ENCODE assay signal across 1 cellular context in genomic region chr6:35240838-35241801, GRCh38.
TF ChIP-seq lines count a peak whose summit lies in the region.

No MANE protein-coding gene starts in this region.

TF ChIP-seq in HepG2, 621 proteins besides CTCF, POLR2A, EP300 and RAD21 (continues in another document):
- TF ChIP-seq, protein P1, sequence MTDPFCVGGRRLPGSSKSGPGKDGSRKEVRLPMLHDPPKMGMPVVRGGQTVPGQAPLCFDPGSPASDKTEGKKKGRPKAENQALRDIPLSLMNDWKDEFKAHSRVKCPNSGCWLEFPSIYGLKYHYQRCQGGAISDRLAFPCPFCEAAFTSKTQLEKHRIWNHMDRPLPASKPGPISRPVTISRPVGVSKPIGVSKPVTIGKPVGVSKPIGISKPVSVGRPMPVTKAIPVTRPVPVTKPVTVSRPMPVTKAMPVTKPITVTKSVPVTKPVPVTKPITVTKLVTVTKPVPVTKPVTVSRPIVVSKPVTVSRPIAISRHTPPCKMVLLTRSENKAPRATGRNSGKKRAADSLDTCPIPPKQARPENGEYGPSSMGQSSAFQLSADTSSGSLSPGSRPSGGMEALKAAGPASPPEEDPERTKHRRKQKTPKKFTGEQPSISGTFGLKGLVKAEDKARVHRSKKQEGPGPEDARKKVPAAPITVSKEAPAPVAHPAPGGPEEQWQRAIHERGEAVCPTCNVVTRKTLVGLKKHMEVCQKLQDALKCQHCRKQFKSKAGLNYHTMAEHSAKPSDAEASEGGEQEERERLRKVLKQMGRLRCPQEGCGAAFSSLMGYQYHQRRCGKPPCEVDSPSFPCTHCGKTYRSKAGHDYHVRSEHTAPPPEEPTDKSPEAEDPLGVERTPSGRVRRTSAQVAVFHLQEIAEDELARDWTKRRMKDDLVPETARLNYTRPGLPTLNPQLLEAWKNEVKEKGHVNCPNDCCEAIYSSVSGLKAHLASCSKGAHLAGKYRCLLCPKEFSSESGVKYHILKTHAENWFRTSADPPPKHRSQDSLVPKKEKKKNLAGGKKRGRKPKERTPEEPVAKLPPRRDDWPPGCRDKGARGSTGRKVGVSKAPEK (CRISPR knock-in tag; IDR thresholded peaks at IDR 0.05; ENCODE audit: borderline replicate concordance) = no peak
- TF ChIP-seq CC2D1A (CRISPR knock-in tag; IDR thresholded peaks at IDR 0.05) (no peak), ZNF30 (CRISPR knock-in tag; IDR thresholded peaks at IDR 0.05) (no peak), ZNF563 (CRISPR knock-in tag; IDR thresholded peaks at IDR 0.05) (no peak), IKZF4 (CRISPR knock-in tag; IDR thresholded peaks at IDR 0.05; ENCODE audit: borderline replicate concordance, low read depth, not compliant biosample characterization) (no peak), ZNF850 (CRISPR knock-in tag; conservative IDR thresholded peaks at IDR 0.05) (no peak), ZNF598 (CRISPR knock-in tag; IDR thresholded peaks at IDR 0.05; ENCODE audit: borderline replicate concordance) (no peak), ZNF777 (CRISPR knock-in tag; IDR thresholded peaks at IDR 0.05) (no peak), SMC3 (IDR thresholded peaks at IDR 0.05; ENCODE audit: low read length) (peak; percentile 96), SMAD3 (CRISPR knock-in tag; IDR thresholded peaks at IDR 0.05) (0 out of 2 replicates have a peak, but pooled peaks have one; percentile 48), ZNF292 (CRISPR knock-in tag; IDR thresholded peaks at IDR 0.05; ENCODE audit: borderline replicate concordance, low read depth) (no peak), NR2F6 (IDR thresholded peaks at IDR 0.05) (no peak), NR2F6 (CRISPR knock-in tag; IDR thresholded peaks at IDR 0.05) (peak; percentile 55; the same call in 1 of the 2 replicates), ZNF687 (CRISPR knock-in tag; IDR thresholded peaks at IDR 0.05) (no peak; the same call in 1 of the 2 replicates), DR1 (CRISPR knock-in tag; IDR thresholded peaks at IDR 0.05) (no peak), ZNF570 (CRISPR knock-in tag; IDR thresholded peaks at IDR 0.05; ENCODE audit: borderline replicate concordance) (no peak), ZNF574 (CRISPR knock-in tag; IDR thresholded peaks at IDR 0.05) (no peak), ZNF7 (CRISPR knock-in tag; IDR thresholded peaks at IDR 0.05) (no peak), MBNL3 (CRISPR knock-in tag; conservative IDR thresholded peaks at IDR 0.05) (no peak), SNAPC2 (CRISPR knock-in tag; IDR thresholded peaks at IDR 0.05) (no peak), HIVEP1 (CRISPR knock-in tag; IDR thresholded peaks at IDR 0.05) (no peak), CSRNP1 (CRISPR knock-in tag; IDR thresholded peaks at IDR 0.05) (no peak), ZNF766 (CRISPR knock-in tag; IDR thresholded peaks at IDR 0.05; ENCODE audit: borderline replicate concordance) (no peak), KDM6A (CRISPR knock-in tag; IDR thresholded peaks at IDR 0.05; ENCODE audit: low read depth) (no peak), BCL6 (CRISPR knock-in tag; IDR thresholded peaks at IDR 0.05) (0 out of 2 replicates have a peak, but pooled peaks have one; percentile 18), FOXM1 (CRISPR knock-in tag; IDR thresholded peaks at IDR 0.05) (no peak), BRF2 (CRISPR knock-in tag; IDR thresholded peaks at IDR 0.05) (no peak), POLR2AphosphoS5 (IDR thresholded peaks at IDR 0.05; ENCODE audit: low read depth, low read length) (no peak), ZNF282 (IDR thresholded peaks at IDR 0.05; ENCODE audit: partially characterized antibody) (no peak), TFAP4 (IDR thresholded peaks at IDR 0.05; ENCODE audit: borderline replicate concordance, low read depth) (no peak), ZNF782 (CRISPR knock-in tag; IDR thresholded peaks at IDR 0.05; ENCODE audit: borderline replicate concordance) (no peak), ZNF567 (CRISPR knock-in tag; IDR thresholded peaks at IDR 0.05; ENCODE audit: borderline replicate concordance) (no peak), DBP (CRISPR knock-in tag; IDR thresholded peaks at IDR 0.05; ENCODE audit: not compliant biosample characterization) (no peak)
- TF ChIP-seq, protein P2, sequence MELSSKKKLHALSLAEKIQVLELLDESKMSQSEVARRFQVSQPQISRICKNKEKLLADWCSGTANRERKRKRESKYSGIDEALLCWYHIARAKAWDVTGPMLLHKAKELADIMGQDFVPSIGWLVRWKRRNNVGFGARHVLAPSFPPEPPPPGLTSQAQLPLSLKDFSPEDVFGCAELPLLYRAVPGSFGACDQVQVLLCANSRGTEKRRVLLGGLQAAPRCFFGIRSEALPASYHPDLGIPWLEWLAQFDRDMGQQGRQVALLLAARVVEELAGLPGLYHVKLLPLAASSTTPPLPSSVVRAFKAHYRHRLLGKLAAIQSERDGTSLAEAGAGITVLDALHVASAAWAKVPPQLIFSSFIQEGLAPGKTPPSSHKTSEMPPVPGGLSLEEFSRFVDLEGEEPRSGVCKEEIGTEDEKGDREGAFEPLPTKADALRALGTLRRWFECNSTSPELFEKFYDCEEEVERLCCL (CRISPR knock-in tag; IDR thresholded peaks at IDR 0.05; ENCODE audit: borderline replicate concordance) = no peak
- TF ChIP-seq, protein P3, sequence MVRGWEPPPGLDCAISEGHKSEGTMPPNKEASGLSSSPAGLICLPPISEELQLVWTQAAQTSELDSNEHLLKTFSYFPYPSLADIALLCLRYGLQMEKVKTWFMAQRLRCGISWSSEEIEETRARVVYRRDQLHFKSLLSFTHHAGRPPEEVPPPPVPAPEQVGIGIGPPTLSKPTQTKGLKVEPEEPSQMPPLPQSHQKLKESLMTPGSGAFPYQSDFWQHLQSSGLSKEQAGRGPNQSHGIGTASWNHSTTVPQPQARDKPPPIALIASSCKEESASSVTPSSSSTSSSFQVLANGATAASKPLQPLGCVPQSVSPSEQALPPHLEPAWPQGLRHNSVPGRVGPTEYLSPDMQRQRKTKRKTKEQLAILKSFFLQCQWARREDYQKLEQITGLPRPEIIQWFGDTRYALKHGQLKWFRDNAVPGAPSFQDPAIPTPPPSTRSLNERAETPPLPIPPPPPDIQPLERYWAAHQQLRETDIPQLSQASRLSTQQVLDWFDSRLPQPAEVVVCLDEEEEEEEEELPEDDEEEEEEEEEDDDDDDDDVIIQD (CRISPR knock-in tag; IDR thresholded peaks at IDR 0.05; ENCODE audit: low read depth) = 0 out of 2 replicates have a peak, but pooled peaks have one; percentile 43
- TF ChIP-seq, protein P4, sequence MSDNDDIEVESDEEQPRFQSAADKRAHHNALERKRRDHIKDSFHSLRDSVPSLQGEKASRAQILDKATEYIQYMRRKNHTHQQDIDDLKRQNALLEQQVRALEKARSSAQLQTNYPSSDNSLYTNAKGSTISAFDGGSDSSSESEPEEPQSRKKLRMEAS (IDR thresholded peaks at IDR 0.05) = no peak
- TF ChIP-seq, protein P5, sequence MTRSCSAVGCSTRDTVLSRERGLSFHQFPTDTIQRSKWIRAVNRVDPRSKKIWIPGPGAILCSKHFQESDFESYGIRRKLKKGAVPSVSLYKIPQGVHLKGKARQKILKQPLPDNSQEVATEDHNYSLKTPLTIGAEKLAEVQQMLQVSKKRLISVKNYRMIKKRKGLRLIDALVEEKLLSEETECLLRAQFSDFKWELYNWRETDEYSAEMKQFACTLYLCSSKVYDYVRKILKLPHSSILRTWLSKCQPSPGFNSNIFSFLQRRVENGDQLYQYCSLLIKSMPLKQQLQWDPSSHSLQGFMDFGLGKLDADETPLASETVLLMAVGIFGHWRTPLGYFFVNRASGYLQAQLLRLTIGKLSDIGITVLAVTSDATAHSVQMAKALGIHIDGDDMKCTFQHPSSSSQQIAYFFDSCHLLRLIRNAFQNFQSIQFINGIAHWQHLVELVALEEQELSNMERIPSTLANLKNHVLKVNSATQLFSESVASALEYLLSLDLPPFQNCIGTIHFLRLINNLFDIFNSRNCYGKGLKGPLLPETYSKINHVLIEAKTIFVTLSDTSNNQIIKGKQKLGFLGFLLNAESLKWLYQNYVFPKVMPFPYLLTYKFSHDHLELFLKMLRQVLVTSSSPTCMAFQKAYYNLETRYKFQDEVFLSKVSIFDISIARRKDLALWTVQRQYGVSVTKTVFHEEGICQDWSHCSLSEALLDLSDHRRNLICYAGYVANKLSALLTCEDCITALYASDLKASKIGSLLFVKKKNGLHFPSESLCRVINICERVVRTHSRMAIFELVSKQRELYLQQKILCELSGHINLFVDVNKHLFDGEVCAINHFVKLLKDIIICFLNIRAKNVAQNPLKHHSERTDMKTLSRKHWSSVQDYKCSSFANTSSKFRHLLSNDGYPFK (CRISPR knock-in tag; IDR thresholded peaks at IDR 0.05; ENCODE audit: borderline replicate concordance) = no peak
